Comparison of ENCODE assay signal across 13 cellular contexts in genomic region chr4:113730467-113731216, GRCh38.
"Had no signal": no experiment of that assay in that cellular context is flagged by ENCODE, and none has a peak within 500 bp of the region (broad histone marks: within the 10 kb centered on the region; RNA-seq: fewer than 3 reads in every experiment).

No MANE protein-coding gene starts in this region.

- ATAC-seq: left lobe of liver; naive thymus-derived CD4-positive, alpha-beta T cell had no signal

- DNase-seq: activated CD4-positive, alpha-beta T cell treated with anti-CD3 and anti-CD28 coated beads for 4 hours; activated naive CD8-positive, alpha-beta T cell treated with anti-CD3 and anti-CD28 coated beads, Interleukin-2, amount 10 ng/mL, durations not matched to agents 7 days and 5 days; anterior cingulate cortex; cortex of kidney; effector CD4-positive, alpha-beta T cell; esophagus squamous epithelium; naive thymus-derived CD4-positive, alpha-beta T cell; Right ventricle myocardium superior; stimulated activated CD4-positive, alpha-beta T cell treated with anti-CD3 and anti-CD28 coated beads, Interleukin-12 subunit alpha, Interleukin-12 subunit beta, amount 100 ng/mL, for 4 hours; stimulated activated CD4-positive, alpha-beta T cell treated with anti-CD3 and anti-CD28 coated beads, Interleukin-2, amount 100 ng/mL, for 24 hours; substantia nigra; transverse colon had no signal

- H3K4me3 Mint-ChIP-seq: activated naive CD8-positive, alpha-beta T cell treated with anti-CD3 and anti-CD28 coated beads, Interleukin-2, amount 10 ng/mL, durations not matched to agents 7 days and 5 days had no signal

- H3K27ac Mint-ChIP-seq: activated naive CD8-positive, alpha-beta T cell treated with anti-CD3 and anti-CD28 coated beads, Interleukin-2, amount 10 ng/mL, durations not matched to agents 7 days and 5 days had no signal

- H3K27me3 Mint-ChIP-seq: activated naive CD8-positive, alpha-beta T cell treated with anti-CD3 and anti-CD28 coated beads, Interleukin-2, amount 10 ng/mL, durations not matched to agents 7 days and 5 days; naive thymus-derived CD4-positive, alpha-beta T cell had no signal
